1 cellular context compared by ENCODE assay signal in genomic region chr19:796692-797527, GRCh38.
TF ChIP-seq lines count a peak whose summit lies in the region.

Gene PTBP1 (plus strand): TSS chr19:797452. CDS start chr19:797498, 46 bp downstream.

TF ChIP-seq in HepG2, 621 proteins besides CTCF, POLR2A, EP300 and RAD21 (continued from another document and continues in another):
- no peak for TF ChIP-seq ZNF646 (CRISPR knock-in tag; IDR thresholded peaks at IDR 0.05)
- TF ChIP-seq, protein P1, sequence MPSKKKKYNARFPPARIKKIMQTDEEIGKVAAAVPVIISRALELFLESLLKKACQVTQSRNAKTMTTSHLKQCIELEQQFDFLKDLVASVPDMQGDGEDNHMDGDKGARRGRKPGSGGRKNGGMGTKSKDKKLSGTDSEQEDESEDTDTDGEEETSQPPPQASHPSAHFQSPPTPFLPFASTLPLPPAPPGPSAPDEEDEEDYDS (CRISPR knock-in tag; IDR thresholded peaks at IDR 0.05) = peak; percentile 89
- TF ChIP-seq ZFP90 (CRISPR knock-in tag; IDR thresholded peaks at IDR 0.05; ENCODE audit: borderline replicate concordance) = no peak; the same call in 1 of the 2 replicates
- TF ChIP-seq, protein P2, sequence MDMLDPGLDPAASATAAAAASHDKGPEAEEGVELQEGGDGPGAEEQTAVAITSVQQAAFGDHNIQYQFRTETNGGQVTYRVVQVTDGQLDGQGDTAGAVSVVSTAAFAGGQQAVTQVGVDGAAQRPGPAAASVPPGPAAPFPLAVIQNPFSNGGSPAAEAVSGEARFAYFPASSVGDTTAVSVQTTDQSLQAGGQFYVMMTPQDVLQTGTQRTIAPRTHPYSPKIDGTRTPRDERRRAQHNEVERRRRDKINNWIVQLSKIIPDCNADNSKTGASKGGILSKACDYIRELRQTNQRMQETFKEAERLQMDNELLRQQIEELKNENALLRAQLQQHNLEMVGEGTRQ (IDR thresholded peaks at IDR 0.05; ENCODE audit: low read depth, low read length) = peak; percentile 98
- TF ChIP-seq, protein P2 (CRISPR knock-in tag; IDR thresholded peaks at IDR 0.05; ENCODE audit: borderline replicate concordance) = peak; percentile 98; the same call in 1 of the 2 replicates
- TF ChIP-seq ARHGAP35 (CRISPR knock-in tag; IDR thresholded peaks at IDR 0.05; ENCODE audit: borderline replicate concordance) = no peak
- TF ChIP-seq CEBPG (CRISPR knock-in tag; IDR thresholded peaks at IDR 0.05) = 0 out of 2 replicates have a peak, but pooled peaks have one; percentile 6
- no peak; the same call in 1 of the 2 replicates for TF ChIP-seq KLF15 (CRISPR knock-in tag; IDR thresholded peaks at IDR 0.05; ENCODE audit: borderline replicate concordance)
- TF ChIP-seq GPN1 (CRISPR knock-in tag; IDR thresholded peaks at IDR 0.05; ENCODE audit: borderline replicate concordance) = no peak
- TF ChIP-seq ZNF513 (CRISPR knock-in tag; conservative IDR thresholded peaks at IDR 0.05) = 0 out of 2 replicates have a peak, but pooled peaks have one; percentile 32
- peak; percentile 92 for TF ChIP-seq HIC2 (CRISPR knock-in tag; IDR thresholded peaks at IDR 0.05; ENCODE audit: low read depth)
- TF ChIP-seq KDM5B (CRISPR knock-in tag; IDR thresholded peaks at IDR 0.05; ENCODE audit: borderline replicate concordance) = peak; percentile 75; the same call in 1 of the 2 replicates
- TF ChIP-seq ZNF790 (CRISPR knock-in tag; IDR thresholded peaks at IDR 0.05; ENCODE audit: borderline replicate concordance) = no peak
- TF ChIP-seq, protein P3, sequence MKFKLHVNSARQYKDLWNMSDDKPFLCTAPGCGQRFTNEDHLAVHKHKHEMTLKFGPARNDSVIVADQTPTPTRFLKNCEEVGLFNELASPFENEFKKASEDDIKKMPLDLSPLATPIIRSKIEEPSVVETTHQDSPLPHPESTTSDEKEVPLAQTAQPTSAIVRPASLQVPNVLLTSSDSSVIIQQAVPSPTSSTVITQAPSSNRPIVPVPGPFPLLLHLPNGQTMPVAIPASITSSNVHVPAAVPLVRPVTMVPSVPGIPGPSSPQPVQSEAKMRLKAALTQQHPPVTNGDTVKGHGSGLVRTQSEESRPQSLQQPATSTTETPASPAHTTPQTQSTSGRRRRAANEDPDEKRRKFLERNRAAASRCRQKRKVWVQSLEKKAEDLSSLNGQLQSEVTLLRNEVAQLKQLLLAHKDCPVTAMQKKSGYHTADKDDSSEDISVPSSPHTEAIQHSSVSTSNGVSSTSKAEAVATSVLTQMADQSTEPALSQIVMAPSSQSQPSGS (CRISPR knock-in tag; IDR thresholded peaks at IDR 0.05) = peak; percentile 67; the same call in 1 of the 2 replicates
- TF ChIP-seq YEATS2 (CRISPR knock-in tag; IDR thresholded peaks at IDR 0.05; ENCODE audit: borderline replicate concordance) = peak; percentile 93
- TF ChIP-seq ZNF780A (CRISPR knock-in tag; IDR thresholded peaks at IDR 0.05) = no peak; the same call in 1 of the 2 replicates
- TF ChIP-seq SOX5 (CRISPR knock-in tag; IDR thresholded peaks at IDR 0.05; ENCODE audit: borderline replicate concordance) = peak; percentile 62; the same call in 1 of the 2 replicates
- TF ChIP-seq NR2F6 (IDR thresholded peaks at IDR 0.05) = no peak
- TF ChIP-seq NR2F6 (CRISPR knock-in tag; IDR thresholded peaks at IDR 0.05) = peak; percentile 74
- peak; percentile 92 for TF ChIP-seq CREM (IDR thresholded peaks at IDR 0.05)
- no peak for TF ChIP-seq CREM (CRISPR knock-in tag; IDR thresholded peaks at IDR 0.05)
- no peak for TF ChIP-seq ZNF660 (CRISPR knock-in tag; IDR thresholded peaks at IDR 0.05; ENCODE audit: borderline replicate concordance, low read depth)
- no peak for TF ChIP-seq ZNF225 (CRISPR knock-in tag; IDR thresholded peaks at IDR 0.05)
- TF ChIP-seq NFE2L1 (CRISPR knock-in tag; IDR thresholded peaks at IDR 0.05; ENCODE audit: borderline replicate concordance) = no peak
- no peak for TF ChIP-seq ZNF101 (CRISPR knock-in tag; IDR thresholded peaks at IDR 0.05; ENCODE audit: borderline replicate concordance, low read depth)
- TF ChIP-seq ZNF570 (CRISPR knock-in tag; IDR thresholded peaks at IDR 0.05; ENCODE audit: borderline replicate concordance) = no peak
- TF ChIP-seq ZNF354B (CRISPR knock-in tag; IDR thresholded peaks at IDR 0.05) = peak; percentile 62; the same call in 1 of the 2 replicates
- TF ChIP-seq ZNF224 (CRISPR knock-in tag; IDR thresholded peaks at IDR 0.05) = no peak
- TF ChIP-seq ZNF180 (CRISPR knock-in tag; IDR thresholded peaks at IDR 0.05; ENCODE audit: borderline replicate concordance, low read depth) = no peak; the same call in 1 of the 2 replicates
- TF ChIP-seq MED13 (CRISPR knock-in tag; IDR thresholded peaks at IDR 0.05) = peak; percentile 43; the same call in 1 of the 2 replicates
- TF ChIP-seq TGIF2 (CRISPR knock-in tag; IDR thresholded peaks at IDR 0.05) = no peak
- TF ChIP-seq ZNF839 (CRISPR knock-in tag; IDR thresholded peaks at IDR 0.05; ENCODE audit: borderline replicate concordance) = no peak
- no peak for TF ChIP-seq ZBTB8A (CRISPR knock-in tag; IDR thresholded peaks at IDR 0.05; ENCODE audit: borderline replicate concordance, low read depth)
- TF ChIP-seq, protein P4, sequence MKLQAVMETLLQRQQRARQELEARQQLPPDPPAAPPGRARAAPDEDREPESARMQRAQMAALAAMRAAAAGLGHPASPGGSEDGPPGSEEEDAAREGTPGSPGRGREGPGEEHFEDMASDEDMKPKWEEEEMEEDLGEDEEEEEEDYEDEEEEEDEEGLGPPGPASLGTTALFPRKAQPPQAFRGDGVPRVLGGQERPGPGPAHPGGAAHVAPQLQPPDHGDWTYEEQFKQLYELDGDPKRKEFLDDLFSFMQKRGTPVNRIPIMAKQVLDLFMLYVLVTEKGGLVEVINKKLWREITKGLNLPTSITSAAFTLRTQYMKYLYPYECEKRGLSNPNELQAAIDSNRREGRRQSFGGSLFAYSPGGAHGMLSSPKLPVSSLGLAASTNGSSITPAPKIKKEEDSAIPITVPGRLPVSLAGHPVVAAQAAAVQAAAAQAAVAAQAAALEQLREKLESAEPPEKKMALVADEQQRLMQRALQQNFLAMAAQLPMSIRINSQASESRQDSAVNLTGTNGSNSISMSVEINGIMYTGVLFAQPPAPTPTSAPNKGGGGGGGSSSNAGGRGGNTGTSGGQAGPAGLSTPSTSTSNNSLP (IDR thresholded peaks at IDR 0.05; ENCODE audit: low read depth, low read length) = 0 out of 2 replicates have a peak, but pooled peaks have one; percentile 12
- TF ChIP-seq MNT (IDR thresholded peaks at IDR 0.05) = peak; percentile 87
- no peak for TF ChIP-seq U2AF1 (optimal IDR thresholded peaks at IDR 0.05; ENCODE audit: low read depth, low read length)
- TF ChIP-seq ZBED4 (CRISPR knock-in tag; IDR thresholded peaks at IDR 0.05; ENCODE audit: borderline replicate concordance) = peak; percentile 50; the same call in 1 of the 2 replicates
